26 cellular contexts compared by ENCODE assay signal in the genomic region with DNA sequence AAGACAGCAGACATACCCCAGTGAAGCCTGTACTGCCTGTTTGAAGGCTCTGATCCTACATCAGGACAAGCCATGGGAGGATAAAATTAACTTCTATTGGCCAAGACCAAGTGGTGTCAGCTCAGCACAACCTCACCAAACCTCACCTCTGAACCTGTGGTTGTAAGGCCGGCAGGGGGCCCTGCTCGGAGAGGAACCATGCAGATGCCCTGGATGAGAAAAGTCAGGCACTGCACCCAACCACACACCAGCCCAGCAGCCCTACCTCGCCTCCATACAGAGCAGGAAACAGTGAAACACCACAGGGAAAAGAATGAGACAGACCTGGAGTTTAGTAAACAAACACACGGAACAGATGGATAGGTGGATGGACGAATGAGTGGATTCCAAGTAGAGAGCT.
DNase-seq lines count a peak whose midpoint lies in the region; ATAC-seq and TF ChIP-seq lines count a peak whose summit lies in the region.
"Had no signal": no experiment of that assay in that cellular context is flagged by ENCODE, and none has a peak within 500 bp of the region (broad histone marks: within the 10 kb centered on the region; RNA-seq: fewer than 3 reads in every experiment).

No MANE protein-coding gene starts in this region.

- H2AFZ ChIP-seq in PC-3 (ENCODE audit: low read length): no peak overlapping the region
- H2AFZ ChIP-seq: hepatocyte had no signal

- H3K9me2 ChIP-seq in PC-3 (replicated peaks; ENCODE audit: low read length): no peaks in the 10 kb centered on the region

- H4K5ac ChIP-seq in mesendoderm (ENCODE audit: low read length): no peak overlapping the region

- no peak overlapping the region for H3K56ac ChIP-seq in mesendoderm (ENCODE audit: low read length)

- peak; percentile 44 for DNase-seq in NCI-H82 (lab: John Stamatoyannopoulos, UW)
- DNase-seq in NCI-H82 treated with DMSO at 0.1 percent for 48 hours (lab: John Stamatoyannopoulos, UW; ENCODE audit: unreplicated experiment): no peak
- DNase-seq in PC-3: no peak
- peak; percentile 26 for DNase-seq in mesendoderm
- DNase-seq in foreskin fibroblast: no peak
- DNase-seq: activated CD4-positive, alpha-beta T cell treated with anti-CD3 and anti-CD28 coated beads, Interleukin-2, amount 10 ng/mL, durations not matched to agents 24 days and 14 days; activated naive CD4-positive, alpha-beta T cell; activated T-cell treated with anti-CD3 and anti-CD28 coated beads, Interleukin-2, amount 50 U/mL, for 4 hours; DND-41; effector memory CD4-positive, alpha-beta T cell; foreskin melanocyte; immature natural killer cell; left lung; naive B cell; NCI-H1092; NCI-H187; NCI-H2227 treated with DMSO at 0.1 percent for 48 hours; NCI-H774; occipital lobe; stimulated activated CD4-positive, alpha-beta T cell treated with anti-CD3 and anti-CD28 coated beads, Interleukin-2, amount 100 ng/mL, for 48 hours; T-helper 17 cell had no signal

- H3K4me2 ChIP-seq in PC-3 (ENCODE audit: low read length): no peak overlapping the region
- no peak overlapping the region for H3K4me2 ChIP-seq in mesendoderm (ENCODE audit: low read length)
- H3K4me2 ChIP-seq: hepatocyte had no signal

- H3K18ac ChIP-seq in mesendoderm (ENCODE audit: low read length): no peak overlapping the region

- no peaks in the 10 kb centered on the region for H3K79me2 ChIP-seq in PC-3 (ENCODE audit: low read length)
- no peaks in the 10 kb centered on the region for H3K79me2 ChIP-seq in mesendoderm (ENCODE audit: control insufficient read depth, insufficient read depth, low read length)
- H3K79me2 ChIP-seq: hepatocyte had no signal

- TF ChIP-seq CTCF in HEK293 (tag by site-specific recombination; IDR thresholded peaks at IDR 0.05): no peak
- peak; percentile 23; the same call in 1 of the 2 replicates for TF ChIP-seq CTCF in PC-3 (conservative IDR thresholded peaks at IDR 0.05; ENCODE audit: low read depth, low read length)
- no peak for TF ChIP-seq CTCF in foreskin fibroblast (IDR thresholded peaks at IDR 0.05; ENCODE audit: low read depth, low read length)

- no CpG with 5 or more reads among the region's 5 CpGs for WGBS in mesendoderm (ENCODE audit: extremely low coverage, insufficient coverage, low lambda C conversion rate)

- H3K9ac ChIP-seq in PC-3 (ENCODE audit: low read length) (no peak overlapping the region), mesendoderm (ENCODE audit: low read length) (no peak overlapping the region)

- no peak overlapping the region for H4K8ac ChIP-seq in mesendoderm (ENCODE audit: low read depth, low read length)

- H2BK120ac ChIP-seq in mesendoderm (ENCODE audit: low read depth, low read length): no peak overlapping the region

- H2BK15ac ChIP-seq in mesendoderm (replicated peaks; ENCODE audit: low read depth): no peak overlapping the region

- no peaks in the 10 kb centered on the region for H3K36me3 ChIP-seq in HEK293 (ENCODE audit: control insufficient read depth in 2 of 2, insufficient read depth in 1 of 2, low read length in 2 of 2)
- no peaks in the 10 kb centered on the region for H3K36me3 ChIP-seq in PC-3 (ENCODE audit: low read depth, low read length)
- no peaks in the 10 kb centered on the region for H3K36me3 ChIP-seq in mesendoderm (ENCODE audit: control insufficient read depth, insufficient read depth, low read length)
- H3K36me3 ChIP-seq: left lung had no signal

- H2BK5ac ChIP-seq in mesendoderm (ENCODE audit: low read length): no peak overlapping the region

- no peaks in the 10 kb centered on the region for H3F3A ChIP-seq in PC-3 (ENCODE audit: low read length, unreplicated experiment)

- POLR2A ChIA-PET in HEK293 (lab: Yijun Ruan, JAX): no interaction called here
- POLR2A ChIA-PET in PC-3 (lab: Charles Lee; ENCODE audit: unreplicated experiment): no interaction called here

- no peak overlapping the region for H2AK5ac ChIP-seq in mesendoderm (ENCODE audit: low read length)

- ATAC-seq in PC-3: peak; percentile 22
- no peak for ATAC-seq in SK-N-SH treated with all-trans-retinoic acid at 6 μM for 48 hours
- no peak for ATAC-seq in GM21447 (IDR thresholded peaks at IDR 0.05; ENCODE audit: unreplicated experiment)
- ATAC-seq: activated T-cell treated with anti-CD3 and anti-CD28 coated beads, Interleukin-2, amount 50 U/mL, for 4 hours; left lung; stimulated activated memory B cell treated with anti-CD40 and anti-IgM and Interleukin-4, amounts not matched to agents 10 μg/mL and 1 μg/mL and 100 μg/mL, for 72 hours; T-helper 17 cell had no signal

- H3K79me1 ChIP-seq in mesendoderm (ENCODE audit: low read length): no peaks in the 10 kb centered on the region

- intact Hi-C loops in PC-3 (cut with micrococcal nuclease): no loop called here

- no TSS peak for BruUV-seq in PC-3 (replicated peaks; lab: Mats Ljungman, UMichigan)

- H3K23ac ChIP-seq in mesendoderm (ENCODE audit: low read length): no peak overlapping the region

- CTCF ChIA-PET in HEK293 (lab: Yijun Ruan, JAX): interaction anchor here (0.6 to 2.2 kb wide), 8 partner anchors 12 to 395 kb away, joined by 3 to 18 read pairs (median 4); partner anchors contain the start of gene IFFO2
- CTCF ChIA-PET in PC-3 (lab: Charles Lee): no interaction called here

- H4K20me1 ChIP-seq in PC-3 (ENCODE audit: low read length): no peaks in the 10 kb centered on the region

- no peaks in the 10 kb centered on the region for H3K4me1 ChIP-seq in HEK293 (ENCODE audit: control insufficient read depth, insufficient read depth, low read length)
- no peaks in the 10 kb centered on the region for H3K4me1 ChIP-seq in PC-3 (ENCODE audit: insufficient read depth, low read length)
- H3K4me1 ChIP-seq in mesendoderm (ENCODE audit: control insufficient read depth, low read depth, low read length): peaks cover 6% of the 10 kb centered on the region
- H3K4me1 ChIP-seq: left lung had no signal

- no peak overlapping the region for H3K4ac ChIP-seq in mesendoderm (ENCODE audit: low read depth, low read length)

- H3K27ac ChIP-seq in HEK293 (ENCODE audit: extremely low read depth, low read depth, low read length) (no peak overlapping the region), PC-3 (ENCODE audit: low read length) (no peak overlapping the region), mesendoderm (ENCODE audit: low read depth, low read length) (no peak overlapping the region)
- H3K27ac ChIP-seq: hepatocyte, left lung had no signal

- H3K27me3 ChIP-seq in PC-3 (ENCODE audit: low read length) (peaks cover 57% of the 10 kb centered on the region), mesendoderm (ENCODE audit: insufficient read depth, low read length, poor library complexity) (no peaks in the 10 kb centered on the region)

- H3K4me3 ChIP-seq in HEK293 (ENCODE audit: low read depth, low read length): no peak overlapping the region
- H3K4me3 ChIP-seq in PC-3 (ENCODE audit: low read length): no peak overlapping the region
- H3K4me3 ChIP-seq in mesendoderm (ENCODE audit: low read length): no peak overlapping the region
- no peak overlapping the region for H3K4me3 ChIP-seq in foreskin fibroblast (ENCODE audit: low read depth in 1 of 2, low read length in 2 of 2)
- H3K4me3 ChIP-seq: hepatocyte, left lung had no signal

- H3K9me3 ChIP-seq in HEK293 (ENCODE audit: control insufficient read depth, insufficient read depth, low read depth, low read length): no peaks in the 10 kb centered on the region
- H3K9me3 ChIP-seq in PC-3 (ENCODE audit: low read length): no peaks in the 10 kb centered on the region
- H3K9me3 ChIP-seq: left lung had no signal

TF ChIP-seq in HEK293, 187 proteins besides CTCF, POLR2A, EP300 and RAD21 (continues in another document):
- TF ChIP-seq ZIC2 (tag by site-specific recombination; IDR thresholded peaks at IDR 0.05) (peak; percentile 59), ZNF280C (tag by site-specific recombination; IDR thresholded peaks at IDR 0.05) (no peak)

TF ChIP-seq in SK-N-SH treated with all-trans-retinoic acid at 6 μM for 48 hours, 23 proteins besides CTCF, POLR2A, EP300 and RAD21 (continues in another document):
- no peak for TF ChIP-seq ESRRG (CRISPR knock-in tag; IDR thresholded peaks at IDR 0.05)
- no peak for TF ChIP-seq TOX (CRISPR knock-in tag; IDR thresholded peaks at IDR 0.05; ENCODE audit: borderline replicate concordance)
- no peak for TF ChIP-seq ZNF565 (CRISPR knock-in tag; conservative IDR thresholded peaks at IDR 0.05; ENCODE audit: low read depth)
- no peak for TF ChIP-seq ZNF8 (CRISPR knock-in tag; IDR thresholded peaks at IDR 0.05)
- TF ChIP-seq ISL1 (CRISPR knock-in tag; IDR thresholded peaks at IDR 0.05): no peak
- TF ChIP-seq BACH2 (CRISPR knock-in tag; IDR thresholded peaks at IDR 0.05; ENCODE audit: borderline replicate concordance): no peak
- TF ChIP-seq OSR1 (CRISPR knock-in tag; IDR thresholded peaks at IDR 0.05): no peak
- TF ChIP-seq CSDC2 (CRISPR knock-in tag; IDR thresholded peaks at IDR 0.05): no peak
- TF ChIP-seq ZC3H10 (CRISPR knock-in tag; IDR thresholded peaks at IDR 0.05): no peak
- TF ChIP-seq, protein P1, sequence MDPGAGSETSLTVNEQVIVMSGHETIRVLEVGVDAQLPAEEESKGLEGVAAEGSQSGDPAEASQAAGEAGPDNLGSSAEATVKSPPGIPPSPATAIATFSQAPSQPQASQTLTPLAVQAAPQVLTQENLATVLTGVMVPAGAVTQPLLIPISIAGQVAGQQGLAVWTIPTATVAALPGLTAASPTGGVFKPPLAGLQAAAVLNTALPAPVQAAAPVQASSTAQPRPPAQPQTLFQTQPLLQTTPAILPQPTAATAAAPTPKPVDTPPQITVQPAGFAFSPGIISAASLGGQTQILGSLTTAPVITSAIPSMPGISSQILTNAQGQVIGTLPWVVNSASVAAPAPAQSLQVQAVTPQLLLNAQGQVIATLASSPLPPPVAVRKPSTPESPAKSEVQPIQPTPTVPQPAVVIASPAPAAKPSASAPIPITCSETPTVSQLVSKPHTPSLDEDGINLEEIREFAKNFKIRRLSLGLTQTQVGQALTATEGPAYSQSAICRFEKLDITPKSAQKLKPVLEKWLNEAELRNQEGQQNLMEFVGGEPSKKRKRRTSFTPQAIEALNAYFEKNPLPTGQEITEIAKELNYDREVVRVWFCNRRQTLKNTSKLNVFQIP (CRISPR knock-in tag; IDR thresholded peaks at IDR 0.05; ENCODE audit: borderline replicate concordance, low read depth): no peak
- no peak for TF ChIP-seq RARB (CRISPR knock-in tag; IDR thresholded peaks at IDR 0.05)
- no peak for TF ChIP-seq ZFP3 (CRISPR knock-in tag; IDR thresholded peaks at IDR 0.05)
- no peak for TF ChIP-seq ZNF70 (CRISPR knock-in tag; IDR thresholded peaks at IDR 0.05)
- TF ChIP-seq TCF4 (CRISPR knock-in tag; IDR thresholded peaks at IDR 0.05; ENCODE audit: borderline replicate concordance): no peak

Comparison
In these comparisons a context has a peak if more than half of its experiments do, and no peak if none do; other contexts are left out.
1. DNase-seq: peak in NCI-H82 (single experiment) and mesendoderm (single experiment); none in NCI-H82 treated with DMSO at 0.1 percent for 48 hours (single experiment), PC-3 (single experiment) and foreskin fibroblast (0 of 2).